31 cellular contexts compared by ENCODE assay signal in genomic region chr1:212152869-212153268, GRCh38.
"Had no signal": no experiment of that assay in that cellular context is flagged by ENCODE, and none has a peak within 500 bp of the region (broad histone marks: within the 10 kb centered on the region; RNA-seq: fewer than 3 reads in every experiment).

No MANE protein-coding gene starts in this region.

- H3K27me3 ChIP-seq: adrenal gland, ascending aorta, breast epithelium, cardiac muscle cell, dorsolateral prefrontal cortex, esophagus muscularis mucosa, foreskin keratinocyte, gastrocnemius medialis, heart left ventricle had no signal

- H3K27ac ChIP-seq: adrenal gland, ascending aorta, breast epithelium, cardiac muscle cell, coronary artery, dorsolateral prefrontal cortex, esophagus muscularis mucosa, foreskin keratinocyte, gastrocnemius medialis had no signal

- DNase-seq: activated CD4-positive, alpha-beta memory T cell treated with anti-CD3 and anti-CD28 coated beads for 36 hours; activated CD4-positive, alpha-beta T cell treated with anti-CD3 and anti-CD28 coated beads for 36 hours; activated CD4-positive, alpha-beta T cell treated with anti-CD3 and anti-CD28 coated beads, Interleukin-2, amount 10 ng/mL, durations not matched to agents 24 days and 14 days; activated CD4-positive, CD25-positive, alpha-beta regulatory T cell; activated CD4-positive, CD25-positive, alpha-beta regulatory T cell treated with anti-CD3 and anti-CD28 coated beads, Interleukin-2, amount 50 U/mL, for 72 hours; activated CD8-positive, alpha-beta memory T cell treated with anti-CD3 and anti-CD28 coated beads for 24 hours; activated effector memory CD4-positive, alpha-beta T cell treated with anti-CD3 and anti-CD28 coated beads, Interleukin-2, amount 50 U/mL, for 16 hours; activated naive CD4-positive, alpha-beta T cell treated with anti-CD3 and anti-CD28 coated beads for 36 hours; activated naive CD8-positive, alpha-beta T cell treated with anti-CD3 and anti-CD28 coated beads for 36 hours; activated naive CD8-positive, alpha-beta T cell treated with anti-CD3 and anti-CD28 coated beads, Interleukin-2, amount 50 U/mL, for 24 hours; activated T-cell treated with anti-CD3 and anti-CD28 coated beads, Interleukin-2, amount 50 U/mL, for 4 hours; adrenal gland; central memory CD4-positive, alpha-beta T cell; cerebellar nuclear complex; dorsolateral prefrontal cortex; effector memory CD4-positive, alpha-beta T cell; endodermal cell; foreskin keratinocyte; gastrocnemius medialis; glutamatergic neuron; heart left ventricle; T-helper 2 cell had no signal

- H3K4me3 Mint-ChIP-seq: activated CD4-positive, alpha-beta memory T cell treated with anti-CD3 and anti-CD28 coated beads for 36 hours; activated CD4-positive, alpha-beta T cell treated with anti-CD3 and anti-CD28 coated beads for 36 hours; activated CD4-positive, alpha-beta T cell treated with anti-CD3 and anti-CD28 coated beads, Interleukin-2, amount 10 ng/mL, durations not matched to agents 24 days and 14 days; activated naive CD4-positive, alpha-beta T cell treated with anti-CD3 and anti-CD28 coated beads for 36 hours; activated naive CD4-positive, alpha-beta T cell treated with anti-CD3 and anti-CD28 coated beads, Interleukin-2, amount 50 U/mL, for 24 hours; activated naive CD8-positive, alpha-beta T cell treated with anti-CD3 and anti-CD28 coated beads for 36 hours; activated naive CD8-positive, alpha-beta T cell treated with anti-CD3 and anti-CD28 coated beads, Interleukin-2, amount 50 U/mL, for 24 hours; activated T-cell treated with anti-CD3 and anti-CD28 coated beads, Interleukin-2, amount 50 U/mL, for 4 hours; brain; dendritic cell treated with granulocyte-macrophage colony-stimulating factor and Interleukin-4, amounts not matched to agents 40 ng/mL and 50 ng/mL, for 4 days; endodermal cell had no signal

- H3K4me3 ChIP-seq: adrenal gland, ascending aorta, breast epithelium, cardiac muscle cell, coronary artery, dorsolateral prefrontal cortex, esophagus muscularis mucosa, gastrocnemius medialis had no signal

- H3K36me3 Mint-ChIP-seq: activated CD4-positive, alpha-beta memory T cell treated with anti-CD3 and anti-CD28 coated beads for 36 hours; activated naive CD4-positive, alpha-beta T cell treated with anti-CD3 and anti-CD28 coated beads, Interleukin-2, amount 50 U/mL, for 24 hours; activated naive CD8-positive, alpha-beta T cell treated with anti-CD3 and anti-CD28 coated beads for 36 hours; brain had no signal

- H3K9me3 ChIP-seq: adrenal gland, ascending aorta, breast epithelium, esophagus muscularis mucosa, gastrocnemius medialis had no signal

- H3K4me1 ChIP-seq: adrenal gland, ascending aorta, breast epithelium, esophagus muscularis mucosa had no signal

- ATAC-seq: activated CD4-positive, alpha-beta T cell treated with anti-CD3 and anti-CD28 coated beads for 36 hours; activated naive CD8-positive, alpha-beta T cell treated with anti-CD3 and anti-CD28 coated beads, Interleukin-2, amount 50 U/mL, for 24 hours; activated T-cell treated with anti-CD3 and anti-CD28 coated beads, Interleukin-2, amount 50 U/mL, for 4 hours; foreskin keratinocyte; gastrocnemius medialis had no signal

- H3K4me1 Mint-ChIP-seq: activated CD4-positive, alpha-beta T cell treated with anti-CD3 and anti-CD28 coated beads for 36 hours; activated naive CD4-positive, alpha-beta T cell treated with anti-CD3 and anti-CD28 coated beads, Interleukin-2, amount 50 U/mL, for 24 hours; activated naive CD8-positive, alpha-beta T cell treated with anti-CD3 and anti-CD28 coated beads for 36 hours; activated naive CD8-positive, alpha-beta T cell treated with anti-CD3 and anti-CD28 coated beads, Interleukin-2, amount 50 U/mL, for 24 hours had no signal

- H3K27ac Mint-ChIP-seq: activated CD4-positive, alpha-beta memory T cell treated with anti-CD3 and anti-CD28 coated beads for 36 hours; activated CD4-positive, alpha-beta T cell treated with anti-CD3 and anti-CD28 coated beads for 36 hours; activated CD4-positive, alpha-beta T cell treated with anti-CD3 and anti-CD28 coated beads, Interleukin-2, amount 10 ng/mL, durations not matched to agents 24 days and 14 days; activated naive CD4-positive, alpha-beta T cell treated with anti-CD3 and anti-CD28 coated beads for 36 hours; activated naive CD4-positive, alpha-beta T cell treated with anti-CD3 and anti-CD28 coated beads, Interleukin-2, amount 50 U/mL, for 24 hours; activated naive CD8-positive, alpha-beta T cell treated with anti-CD3 and anti-CD28 coated beads for 36 hours; activated naive CD8-positive, alpha-beta T cell treated with anti-CD3 and anti-CD28 coated beads, Interleukin-2, amount 50 U/mL, for 24 hours; activated T-helper 2 cell treated with anti-CD3 and anti-CD28 coated beads, Interferon-gamma antibody, Interleukin-2, Interleukin-4, amounts not matched to agents 10 μg/mL and 5 μg/mL and 100 μg/mL, durations not matched to agents 14 hours and 24 hours and 36 hours; brain; dendritic cell treated with granulocyte-macrophage colony-stimulating factor and Interleukin-4, amounts not matched to agents 40 ng/mL and 50 ng/mL, for 4 days; endodermal cell had no signal

- H3K27me3 Mint-ChIP-seq: activated CD4-positive, alpha-beta memory T cell treated with anti-CD3 and anti-CD28 coated beads for 36 hours; activated CD4-positive, alpha-beta T cell treated with anti-CD3 and anti-CD28 coated beads for 36 hours; activated CD4-positive, alpha-beta T cell treated with anti-CD3 and anti-CD28 coated beads, Interleukin-2, amount 10 ng/mL, durations not matched to agents 24 days and 14 days; activated naive CD4-positive, alpha-beta T cell treated with anti-CD3 and anti-CD28 coated beads, Interleukin-2, amount 50 U/mL, for 24 hours; activated naive CD8-positive, alpha-beta T cell treated with anti-CD3 and anti-CD28 coated beads for 36 hours; activated naive CD8-positive, alpha-beta T cell treated with anti-CD3 and anti-CD28 coated beads, Interleukin-2, amount 50 U/mL, for 24 hours; brain; dendritic cell treated with granulocyte-macrophage colony-stimulating factor and Interleukin-4, amounts not matched to agents 40 ng/mL and 50 ng/mL, for 4 days had no signal

- H3K36me3 ChIP-seq: adrenal gland, ascending aorta, breast epithelium, cardiac muscle cell, esophagus muscularis mucosa, gastrocnemius medialis, heart left ventricle had no signal

- H3K9me3 Mint-ChIP-seq: activated CD4-positive, alpha-beta memory T cell treated with anti-CD3 and anti-CD28 coated beads for 36 hours; activated CD4-positive, alpha-beta T cell treated with anti-CD3 and anti-CD28 coated beads, Interleukin-2, amount 10 ng/mL, durations not matched to agents 24 days and 14 days; activated naive CD4-positive, alpha-beta T cell treated with anti-CD3 and anti-CD28 coated beads for 36 hours; activated naive CD4-positive, alpha-beta T cell treated with anti-CD3 and anti-CD28 coated beads, Interleukin-2, amount 50 U/mL, for 24 hours; activated naive CD8-positive, alpha-beta T cell treated with anti-CD3 and anti-CD28 coated beads for 36 hours; activated naive CD8-positive, alpha-beta T cell treated with anti-CD3 and anti-CD28 coated beads, Interleukin-2, amount 50 U/mL, for 24 hours; activated T-cell treated with anti-CD3 and anti-CD28 coated beads, Interleukin-2, amount 50 U/mL, for 4 hours; activated T-helper 2 cell treated with anti-CD3 and anti-CD28 coated beads, Interferon-gamma antibody, Interleukin-2, Interleukin-4, amounts not matched to agents 10 μg/mL and 5 μg/mL and 100 μg/mL, durations not matched to agents 14 hours and 24 hours and 36 hours; dendritic cell treated with granulocyte-macrophage colony-stimulating factor and Interleukin-4, amounts not matched to agents 40 ng/mL and 50 ng/mL, for 4 days had no signal
